ENCODE assay signal across 28 cellular contexts in genomic region chr7:21640150-21640549, GRCh38.
DNase-seq lines count a peak whose midpoint lies in the region; ATAC-seq and TF ChIP-seq lines count a peak whose summit lies in the region.
"Had no signal": no experiment of that assay in that cellular context is flagged by ENCODE, and none has a peak within 500 bp of the region (broad histone marks: within the 10 kb centered on the region; RNA-seq: fewer than 3 reads in every experiment).

No MANE protein-coding gene starts in this region.

- no peaks in the 10 kb centered on the region for H3K27me3 ChIP-seq in esophagus muscularis mucosa
- H3K27me3 ChIP-seq: Peyer's patch had no signal

- no peaks in the 10 kb centered on the region for H3K4me1 ChIP-seq in esophagus muscularis mucosa
- H3K4me1 ChIP-seq: BE2C, Peyer's patch had no signal

- H3K4me3 ChIP-seq in esophagus muscularis mucosa = no peak overlapping the region
- H3K4me3 ChIP-seq: GM23248, Peyer's patch, SK-N-MC had no signal

- no peak for TF ChIP-seq POLR2A in esophagus muscularis mucosa (IDR thresholded peaks at IDR 0.05; ENCODE audit: low read depth)

- intact Hi-C loops in esophagus muscularis mucosa (cut with DNase I) = no loop called here

- no peaks in the 10 kb centered on the region for H3K9me3 ChIP-seq in esophagus muscularis mucosa
- H3K9me3 ChIP-seq: BE2C, Peyer's patch had no signal

- ATAC-seq in GM21360 (IDR thresholded peaks at IDR 0.05; ENCODE audit: unreplicated experiment) = no peak

- no peak for TF ChIP-seq EP300 in esophagus muscularis mucosa (IDR thresholded peaks at IDR 0.05)

- TF ChIP-seq CTCF in esophagus muscularis mucosa (IDR thresholded peaks at IDR 0.05) = no peak

- peaks cover 0 to 11% (median 0%) of the 10 kb centered on the region in 4 donors for H3K36me3 ChIP-seq in esophagus muscularis mucosa
- H3K36me3 ChIP-seq: BE2C, Peyer's patch had no signal

- WGBS in esophagus muscularis mucosa = 70% methylated on average over 2 of the region's 2 CpGs

- no peak overlapping the region for H3K27ac ChIP-seq in esophagus muscularis mucosa (replicated peaks in 1 of 4)
- H3K27ac ChIP-seq: GM23248, Peyer's patch, SK-N-MC had no signal

- DNase-seq in NCI-H2081 (lab: John Stamatoyannopoulos, UW) (peak; percentile 12 to 73), NCI-H2081 treated with DMSO at 0.1 percent for 48 hours (lab: John Stamatoyannopoulos, UW) (no peak), NCI-H1417 (lab: John Stamatoyannopoulos, UW) (peak in 2 of 3 experiments; percentile 25 to 73), NCI-H748 treated with DMSO at 0.1 percent for 48 hours (lab: John Stamatoyannopoulos, UW) (peak; percentile 13), esophagus muscularis mucosa (ENCODE audit: extremely low spot score) (peak; percentile 42), NCI-H2107 treated with DMSO at 0.1 percent for 48 hours (lab: John Stamatoyannopoulos, UW; ENCODE audit: unreplicated experiment) (no peak)
- no peak for DNase-seq in activated CD4-positive, CD25-positive, alpha-beta regulatory T cell (lab: John Stamatoyannopoulos, UW)
- DNase-seq: 8988T; ACHN; BE2C; CD8-positive, alpha-beta memory T cell; DMS 273 treated with DMSO at 0.1 percent for 48 hours; DMS79; GM23248; H7; IMR-90; KG1; NCI-H1048; NCI-H1436; NCI-H1930; NCI-H2171 treated with DMSO at 0.1 percent for 48 hours; NCI-H345; NCI-H510A treated with DMSO at 0.1 percent for 48 hours; NCI-H82; Peyer's patch; SIG-M5 had no signal

Comparison
In these comparisons a context has a peak if more than half of its experiments do, and no peak if none do; other contexts are left out.
1. DNase-seq: peak in NCI-H2081 (2 of 2), NCI-H1417 (2 of 3), NCI-H748 treated with DMSO at 0.1 percent for 48 hours (single experiment) and esophagus muscularis mucosa (single experiment); none in NCI-H2081 treated with DMSO at 0.1 percent for 48 hours (single experiment), activated CD4-positive, CD25-positive, alpha-beta regulatory T cell (0 of 4) and NCI-H2107 treated with DMSO at 0.1 percent for 48 hours (single experiment).